Comparison of ENCODE assay signal across 8 cellular contexts in the genomic region with DNA sequence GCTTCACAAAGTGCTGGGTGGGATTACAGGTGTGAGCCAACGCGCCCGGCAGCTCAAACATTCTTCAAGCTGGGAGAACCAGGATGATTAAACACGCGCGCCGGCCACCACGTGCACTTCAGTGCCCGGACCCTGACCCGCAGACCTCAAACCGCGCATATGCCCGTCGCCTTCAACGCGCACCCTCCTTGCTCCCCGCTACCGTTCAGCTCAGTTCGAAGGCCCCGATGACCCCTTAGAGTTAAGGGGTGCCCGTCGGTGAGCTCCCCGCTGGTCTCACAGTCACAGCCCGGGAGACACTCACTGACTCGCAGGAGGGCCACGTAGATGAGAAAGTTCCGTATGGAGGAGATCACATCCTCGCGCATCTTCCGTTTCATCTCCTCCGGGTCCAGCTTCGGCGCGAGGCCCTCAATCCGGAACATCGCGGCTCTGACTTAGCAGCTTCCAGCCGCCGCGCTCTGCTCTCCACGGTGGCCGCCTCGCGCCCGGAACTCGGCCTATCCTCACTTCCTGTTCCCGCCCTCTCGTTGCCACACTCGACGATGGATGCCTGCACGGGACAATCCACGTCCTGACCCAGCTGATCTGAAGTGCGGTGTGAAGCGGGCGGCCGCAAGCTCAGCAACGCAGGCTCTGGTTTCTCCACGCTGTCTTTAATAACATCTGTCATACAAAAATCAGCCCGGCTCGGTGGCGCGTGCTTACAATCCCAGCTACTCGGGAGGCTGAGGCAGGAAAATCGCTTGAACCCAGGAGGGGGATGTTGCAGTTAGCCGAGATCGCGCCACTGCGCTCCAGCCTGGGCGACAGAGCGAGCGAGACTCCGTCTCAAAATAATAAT. TPM values are rescaled to one million over a fixed set of nuclear protein-coding genes. Genes with fewer than 3 reads are reported as not detected.
A peak's percentile ranks its signal among the peaks of the same experiment; 100 is the strongest.
DNase-seq lines count a peak whose midpoint lies in the region; ATAC-seq and TF ChIP-seq lines count a peak whose summit lies in the region.

A gene (minus strand): TSS at position 490 of the 844 bp plus-strand sequence. CDS start 65 bp downstream, at position 425.

- peaks cover 28% of the 10 kb centered on the region for H3K4me1 Mint-ChIP-seq in activated T-cell treated with anti-CD3 and anti-CD28 coated beads, Interleukin-2, amount 50 U/mL, for 4 hours (ENCODE audit: low read depth)

- POLR2A ChIA-PET in Panc1 (lab: Charles Lee) = interaction anchor here (0.7 to 2.5 kb wide), 5 partner anchors 13 to 580 kb away, joined by 3 to 7 read pairs (median 3); no protein-coding TSS in a partner anchor

- ATAC-seq in GM21737 (IDR thresholded peaks at IDR 0.05; ENCODE audit: unreplicated experiment) = peak; percentile 92
- peak; percentile 97 for ATAC-seq in Panc1
- peak; percentile 96 to 98 for ATAC-seq in activated T-cell treated with anti-CD3 and anti-CD28 coated beads, Interleukin-2, amount 50 U/mL, for 4 hours
- ATAC-seq in esophagus mucosa = peak; percentile 97

- TSS peak; percentile 79 for BruUV-seq in Panc1 (replicated peaks; lab: Mats Ljungman, UMichigan)

- peak within 1 kb of the TSS; percentile 79 for H3K9ac ChIP-seq in muscle layer of colon (ENCODE audit: low read length)

- H3K27me3 ChIP-seq in Panc1 (ENCODE audit: control insufficient read depth, insufficient read depth, low read length) (peaks cover 17% of the 10 kb centered on the region), muscle layer of colon (ENCODE audit: control insufficient read depth in 1 of 2, insufficient read depth in 2 of 2, low read length in 2 of 2) (no peaks in the 10 kb centered on the region)

- CTCF ChIA-PET in Panc1 (lab: Charles Lee) = interaction anchor here (0.7 kb wide), 2 partner anchors 22 to 200 kb away, joined by 3 to 4 read pairs; no protein-coding TSS in a partner anchor

- intact Hi-C loops in Panc1 (cut with micrococcal nuclease; ENCODE audit: unreplicated experiment) = loop anchor here (5.0 kb wide), 1 partner anchor 155 kb away; no protein-coding TSS in a partner anchor

- H3K4me1 ChIP-seq in Panc1 (ENCODE audit: control insufficient read depth, insufficient read depth, low read length) (peaks cover 26% of the 10 kb centered on the region), muscle layer of colon (ENCODE audit: insufficient read depth, low read length) (peaks cover 19% of the 10 kb centered on the region)

- DNase-seq in DMS53 treated with DMSO at 0.1 percent for 48 hours (lab: John Stamatoyannopoulos, UW; ENCODE audit: unreplicated experiment) (peak; percentile 66), KG1 (lab: John Stamatoyannopoulos, UW) (peak; percentile 81), Panc1 (ENCODE audit: low read depth, low spot score) (peak; percentile 92)
- peak; percentile 85 for DNase-seq in activated T-cell treated with anti-CD3 and anti-CD28 coated beads, Interleukin-2, amount 50 U/mL, for 4 hours
- DNase-seq in stimulated activated CD8-positive, alpha-beta memory T cell treated with anti-CD3 and anti-CD28 coated beads, Interleukin-7, amount 100 ng/mL, for 24 hours (ENCODE audit: low read depth) = peak; percentile 84

- peak within 1 kb of the TSS; percentile 100 for H3K4me3 Mint-ChIP-seq in activated T-cell treated with anti-CD3 and anti-CD28 coated beads, Interleukin-2, amount 50 U/mL, for 4 hours

- H3K36me3 Mint-ChIP-seq in activated T-cell treated with anti-CD3 and anti-CD28 coated beads, Interleukin-2, amount 50 U/mL, for 4 hours (ENCODE audit: insufficient read depth) = peaks cover 14% of the 10 kb centered on the region

- TF ChIP-seq CTCF in Panc1 (IDR thresholded peaks at IDR 0.05) = no peak

- H3K4me3 ChIP-seq in Panc1 (ENCODE audit: low read depth in 2 of 2, low read length in 2 of 2) (peak within 1 kb of the TSS; percentile 74 to 95), muscle layer of colon (ENCODE audit: low read depth in 1 of 2, low read length in 2 of 2) (peak within 1 kb of the TSS; percentile 88 to 91)

- H3K9me3 ChIP-seq in Panc1 (ENCODE audit: control insufficient read depth, insufficient read depth, low read depth, low read length) (no peaks in the 10 kb centered on the region), muscle layer of colon (ENCODE audit: low read length) (no peaks in the 10 kb centered on the region)

- in situ Hi-C loops in Panc1 (cut with HindIII; ENCODE audit: low pct_unique_long_range_greater_than_20kb, low sequenced_read_pairs) = no loop called here

- H3K36me3 ChIP-seq in Panc1 (ENCODE audit: control insufficient read depth, insufficient read depth, low read length) (peaks cover 20% of the 10 kb centered on the region), muscle layer of colon (ENCODE audit: insufficient read depth, low read length) (peaks cover 15% of the 10 kb centered on the region)

- peaks cover 10% of the 10 kb centered on the region for H3K27me3 Mint-ChIP-seq in activated T-cell treated with anti-CD3 and anti-CD28 coated beads, Interleukin-2, amount 50 U/mL, for 4 hours (ENCODE audit: low read depth)

- H3K9me3 Mint-ChIP-seq in activated T-cell treated with anti-CD3 and anti-CD28 coated beads, Interleukin-2, amount 50 U/mL, for 4 hours = no peaks in the 10 kb centered on the region

- H3K27ac ChIP-seq in Panc1 (ENCODE audit: low read length) (peak within 1 kb of the TSS; percentile 94), muscle layer of colon (ENCODE audit: low read depth, low read length) (peak within 1 kb of the TSS; percentile 73)

RNA-seq across cellular contexts. Expression of the gene that starts here (rescaled TPM):
- total RNA-seq in Panc1 (2021; ENCODE audit: unreplicated experiment) (333 TPM), esophagus mucosa (73.6 TPM)
- polyA plus RNA-seq in Panc1 (2012; ENCODE audit: insufficient read length) = 307 TPM
- 100 to 1,000 TPM; 212 to 235 (median 212) TPM for total RNA-seq in activated T-cell treated with anti-CD3 and anti-CD28 coated beads, Interleukin-2, amount 50 U/mL, for 4 hours

Comparison
In these comparisons a context has a peak if more than half of its experiments do, and no peak if none do; other contexts are left out.
1. Peak in every context shown above with its lines: DNase-seq, ATAC-seq, H3K4me3 ChIP-seq and H3K27ac ChIP-seq.